ENCODE assay signal across 1 cellular context in the genomic region with DNA sequence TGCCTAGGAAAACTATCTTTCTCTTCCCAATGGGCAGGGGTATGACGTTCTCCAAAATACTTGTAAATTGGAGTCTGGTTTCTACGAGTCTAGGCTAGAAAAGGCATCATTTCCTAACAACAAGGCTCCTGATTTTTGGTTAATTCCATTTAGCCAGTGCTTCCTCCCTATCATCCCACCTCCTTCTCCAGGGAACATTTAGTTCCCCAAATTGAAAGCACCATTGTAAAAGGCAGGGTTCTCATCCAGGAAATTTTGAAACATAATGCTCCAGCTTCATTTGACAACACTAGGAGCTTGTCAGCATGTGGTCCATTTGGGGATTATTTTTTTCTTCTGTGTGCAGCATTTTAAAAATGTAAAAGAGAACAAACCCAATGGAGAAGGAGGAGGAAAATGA.
TF ChIP-seq lines count a peak whose summit lies in the region.

No MANE protein-coding gene starts in this region.

TF ChIP-seq in GM12878, 131 proteins besides CTCF, POLR2A, EP300 and RAD21 (continued from another document):
- TF ChIP-seq ZBTB40 (IDR thresholded peaks at IDR 0.05; ENCODE audit: borderline replicate concordance) (no peak), LARP7 (IDR thresholded peaks at IDR 0.05) (no peak), HDAC6 (IDR thresholded peaks at IDR 0.05; ENCODE audit: unreplicated experiment) (no peak), ZNF207 (IDR thresholded peaks at IDR 0.05; ENCODE audit: borderline replicate concordance) (no peak), BCL11A (IDR thresholded peaks at IDR 0.05; ENCODE audit: low read depth, low read length) (no peak), CHD2 (IDR thresholded peaks at IDR 0.05; ENCODE audit: borderline replicate concordance, low read depth, low read length) (no peak), KDM1A (IDR thresholded peaks at IDR 0.05; ENCODE audit: borderline replicate concordance) (no peak), ZSCAN29 (IDR thresholded peaks at IDR 0.05) (no peak)
- TF ChIP-seq, protein P1, sequence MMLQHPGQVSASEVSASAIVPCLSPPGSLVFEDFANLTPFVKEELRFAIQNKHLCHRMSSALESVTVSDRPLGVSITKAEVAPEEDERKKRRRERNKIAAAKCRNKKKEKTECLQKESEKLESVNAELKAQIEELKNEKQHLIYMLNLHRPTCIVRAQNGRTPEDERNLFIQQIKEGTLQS (IDR thresholded peaks at IDR 0.05; ENCODE audit: borderline replicate concordance, extremely low read depth, low read depth, low read length) = no peak
- TF ChIP-seq, protein P2, sequence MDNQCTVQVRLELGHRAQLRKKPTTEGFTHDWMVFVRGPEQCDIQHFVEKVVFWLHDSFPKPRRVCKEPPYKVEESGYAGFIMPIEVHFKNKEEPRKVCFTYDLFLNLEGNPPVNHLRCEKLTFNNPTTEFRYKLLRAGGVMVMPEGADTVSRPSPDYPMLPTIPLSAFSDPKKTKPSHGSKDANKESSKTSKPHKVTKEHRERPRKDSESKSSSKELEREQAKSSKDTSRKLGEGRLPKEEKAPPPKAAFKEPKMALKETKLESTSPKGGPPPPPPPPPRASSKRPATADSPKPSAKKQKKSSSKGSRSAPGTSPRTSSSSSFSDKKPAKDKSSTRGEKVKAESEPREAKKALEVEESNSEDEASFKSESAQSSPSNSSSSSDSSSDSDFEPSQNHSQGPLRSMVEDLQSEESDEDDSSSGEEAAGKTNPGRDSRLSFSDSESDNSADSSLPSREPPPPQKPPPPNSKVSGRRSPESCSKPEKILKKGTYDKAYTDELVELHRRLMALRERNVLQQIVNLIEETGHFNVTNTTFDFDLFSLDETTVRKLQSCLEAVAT (IDR thresholded peaks at IDR 0.05) = no peak
